ENCODE assay signal across 8 cellular contexts in genomic region chr10:103677486-103677885, GRCh38.
DNase-seq lines count a peak whose midpoint lies in the region; ATAC-seq and TF ChIP-seq lines count a peak whose summit lies in the region.

No MANE protein-coding gene starts in this region.

- H3K4me1 ChIP-seq in heart right ventricle (peaks cover 3 to 56% (median 32%) of the 10 kb centered on the region in 9 donors), muscle layer of duodenum (ENCODE audit: control insufficient read depth in 1 of 2, insufficient read depth in 2 of 2, low read length in 2 of 2) (peaks cover 0 to 38% of the 10 kb centered on the region in 2 donors), urinary bladder (ENCODE audit: insufficient read depth) (no peaks in the 10 kb centered on the region)

- H3K36me3 ChIP-seq in heart right ventricle: peaks cover 0 to 6% (median 0%) of the 10 kb centered on the region in 9 donors
- H3K36me3 ChIP-seq in muscle layer of duodenum (ENCODE audit: control insufficient read depth in 1 of 2, insufficient read depth in 2 of 2, low read length in 2 of 2): no peaks in the 10 kb centered on the region
- no peaks in the 10 kb centered on the region for H3K36me3 ChIP-seq in urinary bladder (ENCODE audit: insufficient read depth)

- 51 to 53% methylated on average over 4 of the region's 4 CpGs for WGBS in heart right ventricle, 2 donors
- whole genome bisulfite sequencing in urinary bladder: 46% methylated on average over 4 of the region's 4 CpGs

- H3K27ac ChIP-seq in heart right ventricle (peak overlapping the region; percentile 16 to 90 (median 82)), caudate nucleus (ENCODE audit: low read depth, low read length) (peak overlapping the region; percentile 42), muscle layer of duodenum (ENCODE audit: low read length) (peak overlapping the region; percentile 78), urinary bladder (ENCODE audit: low read depth) (peak overlapping the region; percentile 88)

- DNase-seq in heart right ventricle (no peak), Right ventricle myocardium superior (no peak), caudate nucleus (lab: John Stamatoyannopoulos, UW) (no peak), globus pallidus (ENCODE audit: low spot score) (no peak), HT-29 (ENCODE audit: low spot score) (no peak)

- TF ChIP-seq CTCF in heart right ventricle (IDR thresholded peaks at IDR 0.05): no peak

- H3K27me3 ChIP-seq in heart right ventricle (no peaks in the 10 kb centered on the region), muscle layer of duodenum (ENCODE audit: low read depth, low read length) (no peaks in the 10 kb centered on the region)

- H3K4me3 ChIP-seq in heart right ventricle (peak overlapping the region in 8 of 10 donors; percentile 11 to 46 (median 35)), muscle layer of duodenum (ENCODE audit: low read depth in 1 of 2, low read length in 2 of 2) (peak overlapping the region; percentile 50 to 54), urinary bladder (ENCODE audit: low read depth, low read length) (peak overlapping the region; percentile 20)

- H3K9me3 ChIP-seq in heart right ventricle: no peaks in the 10 kb centered on the region
- H3K9me3 ChIP-seq in muscle layer of duodenum (ENCODE audit: control insufficient read depth in 1 of 2, low read length in 2 of 2): no peaks in the 10 kb centered on the region

- ATAC-seq in heart right ventricle (no peak), Right ventricle myocardium superior (ENCODE audit: poor library complexity) (no peak), HG02852 (IDR thresholded peaks at IDR 0.05; ENCODE audit: unreplicated experiment) (no peak)

- intact Hi-C loops in heart right ventricle (cut with DNase I): loop anchor here in 1 of 10 donors (5.0 kb wide), 1 partner anchor 60 kb away; no protein-coding TSS in a partner anchor
- intact Hi-C loops in Right ventricle myocardium superior (cut with DNase I): no loop called here
